15 cellular contexts compared by ENCODE assay signal in the genomic region with DNA sequence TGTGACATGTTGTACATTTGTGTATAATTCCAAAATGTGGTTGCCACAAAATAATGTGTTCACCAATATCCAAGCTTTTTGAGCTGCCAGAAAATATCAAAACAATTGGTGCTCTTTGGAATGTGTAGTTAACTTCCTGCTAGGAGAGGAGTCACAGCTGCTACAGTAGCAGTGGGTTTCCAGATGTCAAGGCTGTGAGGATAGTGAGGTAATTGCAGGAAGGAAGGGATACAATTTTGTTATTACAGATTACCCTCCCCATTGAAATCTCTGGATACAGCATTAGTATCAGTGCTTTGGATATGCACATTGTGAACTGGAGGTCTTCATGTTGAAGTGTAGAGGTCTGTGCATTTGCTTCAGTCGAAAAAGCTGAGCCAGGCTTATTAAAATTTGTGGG.
A peak's percentile ranks its signal among the peaks of the same experiment; 100 is the strongest.
DNase-seq lines count a peak whose midpoint lies in the region; ATAC-seq and TF ChIP-seq lines count a peak whose summit lies in the region.
"Had no signal": no experiment of that assay in that cellular context is flagged by ENCODE, and none has a peak within 500 bp of the region (broad histone marks: within the 10 kb centered on the region; RNA-seq: fewer than 3 reads in every experiment).

No MANE protein-coding gene starts in this region.

- no peak for TF ChIP-seq POLR2A in vagina (IDR thresholded peaks at IDR 0.05)

- H3K4me3 ChIP-seq in MG63 (no peak overlapping the region), choroid plexus epithelial cell (ENCODE audit: low read depth, low read length) (no peak overlapping the region), vagina (no peak overlapping the region)
- H3K4me3 ChIP-seq: lower lobe of right lung, Peyer's patch, prostate gland, tibial artery had no signal

- H3K36me3 Mint-ChIP-seq in mesothelial cell of epicardium, result peaks cover 11% of the 10 kb centered on the region

- H3K9me3 ChIP-seq in MG63 (no peaks in the 10 kb centered on the region), vagina (no peaks in the 10 kb centered on the region)
- H3K9me3 ChIP-seq: lower lobe of right lung, Peyer's patch, prostate gland, tibial artery had no signal

- H3K4me3 Mint-ChIP-seq in mesothelial cell of epicardium, result no peak overlapping the region

- intact Hi-C loops in vagina (cut with DNase I), result no loop called here

- H3K27me3 ChIP-seq in MG63 (no peaks in the 10 kb centered on the region), vagina (no peaks in the 10 kb centered on the region)
- H3K27me3 ChIP-seq: Peyer's patch, tibial artery had no signal

- H3K27ac Mint-ChIP-seq in mesothelial cell of epicardium, result peak overlapping the region; percentile 18

- H3K9me3 Mint-ChIP-seq in mesothelial cell of epicardium, result no peaks in the 10 kb centered on the region

- DNase-seq in DMS 273 (lab: John Stamatoyannopoulos, UW; ENCODE audit: unreplicated experiment) (peak; percentile 43), DMS 273 treated with DMSO at 0.1 percent for 48 hours (lab: John Stamatoyannopoulos, UW) (no peak), MG63 (peak; percentile 70), choroid plexus epithelial cell (ENCODE audit: low read depth) (peak; percentile 86), mesothelial cell of epicardium (ENCODE audit: low spot score in 2 of 2, unreplicated experiment in 2 of 2) (no peak), activated gamma-delta T cell treated with Interleukin-2 at 50 U/mL for 16 hours (no peak), vagina (ENCODE audit: extremely low spot score in 2 of 2) (no peak)
- DNase-seq: GOT3, lower lobe of right lung, Peyer's patch, tibial artery had no signal

- ATAC-seq in GM18858 (IDR thresholded peaks at IDR 0.05; ENCODE audit: unreplicated experiment), result no peak

- no peak overlapping the region for H3K27ac ChIP-seq in vagina
- H3K27ac ChIP-seq: 22Rv1, lower lobe of right lung, Peyer's patch, prostate gland, tibial artery, VCaP had no signal

- peaks cover 17% of the 10 kb centered on the region for H3K36me3 ChIP-seq in MG63
- no peaks in the 10 kb centered on the region for H3K36me3 ChIP-seq in vagina
- H3K36me3 ChIP-seq: lower lobe of right lung, Peyer's patch, prostate gland, tibial artery had no signal

- no peaks in the 10 kb centered on the region for H3K27me3 Mint-ChIP-seq in mesothelial cell of epicardium (ENCODE audit: low read depth)

- peaks cover 41% of the 10 kb centered on the region for H3K4me1 Mint-ChIP-seq in mesothelial cell of epicardium

- no peaks in the 10 kb centered on the region for H3K4me1 ChIP-seq in vagina
- H3K4me1 ChIP-seq: Peyer's patch, prostate gland, tibial artery had no signal

- TF ChIP-seq CTCF in choroid plexus epithelial cell (conservative IDR thresholded peaks at IDR 0.05; ENCODE audit: low read depth, low read length), result no peak
- TF ChIP-seq CTCF in mesothelial cell of epicardium (IDR thresholded peaks at IDR 0.05; ENCODE audit: unreplicated experiment), result no peak
- no peak for TF ChIP-seq CTCF in vagina (IDR thresholded peaks at IDR 0.05)

Comparison
In these comparisons a context has a peak if more than half of its experiments do, and no peak if none do; other contexts are left out.
1. DNase-seq: peak in DMS 273 (single experiment), MG63 (single experiment) and choroid plexus epithelial cell (single experiment); none in DMS 273 treated with DMSO at 0.1 percent for 48 hours (single experiment), mesothelial cell of epicardium (0 of 2), activated gamma-delta T cell treated with Interleukin-2 at 50 U/mL for 16 hours (single experiment) and vagina (0 of 2).